Comparison of ENCODE assay signal across 20 cellular contexts in genomic region chr1:223340637-223341036, GRCh38. TPM values are rescaled to one million over a fixed set of nuclear protein-coding genes. Genes with fewer than 3 reads are reported as not detected.
DNase-seq lines count a peak whose midpoint lies in the region; ATAC-seq and TF ChIP-seq lines count a peak whose summit lies in the region.
"Had no signal": no experiment of that assay in that cellular context is flagged by ENCODE, and none has a peak within 500 bp of the region (broad histone marks: within the 10 kb centered on the region; RNA-seq: fewer than 3 reads in every experiment).

No MANE protein-coding gene starts in this region.

- ATAC-seq in left cardiac atrium (no peak), right cardiac atrium (no peak)

- no peak for TF ChIP-seq EP300 in stomach (IDR thresholded peaks at IDR 0.05)

- TF ChIP-seq CTCF in right atrium auricular region (IDR thresholded peaks at IDR 0.05) = no peak
- TF ChIP-seq CTCF in stomach (IDR thresholded peaks at IDR 0.05) = no peak
- no peak for TF ChIP-seq CTCF in osteoblast (IDR thresholded peaks at IDR 0.05; ENCODE audit: extremely low read depth, low read depth, low read length)

- no peak for TF ChIP-seq POLR2A in stomach (IDR thresholded peaks at IDR 0.05)

- H3K36me3 ChIP-seq in right atrium auricular region = no peaks in the 10 kb centered on the region
- no peaks in the 10 kb centered on the region for H3K36me3 ChIP-seq in stomach
- no peaks in the 10 kb centered on the region for H3K36me3 ChIP-seq in osteoblast (ENCODE audit: insufficient read depth, low read length)
- H3K36me3 ChIP-seq: SJCRH30 had no signal

- H3K79me2 ChIP-seq in osteoblast (ENCODE audit: insufficient read depth, low read length) = no peaks in the 10 kb centered on the region

- H2AFZ ChIP-seq in osteoblast (ENCODE audit: low read length) = no peak overlapping the region
- H2AFZ ChIP-seq: PC-9 had no signal

- 65% methylated on average over 3 of the region's 3 CpGs for WGBS in right cardiac atrium
- 21 to 53% (median 28%) methylated on average over 3 of the region's 3 CpGs for WGBS in stomach, 5 donors

- intact Hi-C loops in left cardiac atrium (cut with DNase I) = loop anchor here in 1 of 2 donors (10.0 kb wide), 1 partner anchor 206 kb away; no protein-coding TSS in a partner anchor
- intact Hi-C loops in right cardiac atrium (cut with DNase I) = no loop called here
- intact Hi-C loops in stomach (cut with DNase I; ENCODE audit: low total_unique reads) = no loop called here

- H3K4me3 ChIP-seq in right atrium auricular region (no peak overlapping the region), right cardiac atrium (ENCODE audit: low read length) (no peak overlapping the region), stomach (no peak overlapping the region), osteoblast (ENCODE audit: insufficient read depth, low read length) (no peak overlapping the region)
- H3K4me3 ChIP-seq: PC-9, SJCRH30 had no signal

- H3K9me3 ChIP-seq in right atrium auricular region (no peaks in the 10 kb centered on the region), right cardiac atrium (ENCODE audit: control insufficient read depth, low read length) (no peaks in the 10 kb centered on the region), stomach (no peaks in the 10 kb centered on the region), osteoblast (ENCODE audit: low read depth, low read length) (no peaks in the 10 kb centered on the region)
- H3K9me3 ChIP-seq: SJCRH30 had no signal

- peak; percentile 42 for DNase-seq in DMS 273 (lab: John Stamatoyannopoulos, UW; ENCODE audit: unreplicated experiment)
- DNase-seq in DMS 273 treated with DMSO at 0.1 percent for 48 hours (lab: John Stamatoyannopoulos, UW) = no peak
- no peak for DNase-seq in right atrium auricular region (ENCODE audit: low spot score)
- no peak for DNase-seq in left cardiac atrium
- no peak for DNase-seq in right cardiac atrium
- no peak for DNase-seq in stomach
- DNase-seq in activated CD4-positive, alpha-beta T cell treated with anti-CD3 and anti-CD28 coated beads, Interleukin-2, amount 50 U/mL, for 48 hours = no peak
- no peak for DNase-seq in osteoblast (ENCODE audit: insufficient read length, low spot score, missing footprints)
- DNase-seq: AML-193, COR-L47, GF-D8, H9, MM.1S, NCI-H1436 treated with DMSO at 0.1 percent for 48 hours, NCI-H2029 treated with DMSO at 0.1 percent for 48 hours, PC-9 had no signal

- H3K27me3 ChIP-seq in right atrium auricular region (no peaks in the 10 kb centered on the region), right cardiac atrium (ENCODE audit: control insufficient read depth, insufficient read depth) (no peaks in the 10 kb centered on the region), stomach (no peaks in the 10 kb centered on the region), osteoblast (ENCODE audit: insufficient read depth, low read length) (peaks cover 17% of the 10 kb centered on the region)
- H3K27me3 ChIP-seq: SJCRH30 had no signal

- no peak overlapping the region for H3K4me2 ChIP-seq in osteoblast (ENCODE audit: insufficient read depth, low read length)
- H3K4me2 ChIP-seq: PC-9 had no signal

- H3K27ac ChIP-seq in right atrium auricular region = peak overlapping the region; percentile 70 to 77
- H3K27ac ChIP-seq in right cardiac atrium (ENCODE audit: low read length) = peak overlapping the region; percentile 65
- H3K27ac ChIP-seq in stomach = peak overlapping the region in 3 of 5 donors; percentile 8 to 70 (median 43)
- no peak overlapping the region for H3K27ac ChIP-seq in osteoblast (ENCODE audit: low read depth, low read length)
- H3K27ac ChIP-seq: 22Rv1, PC-9, RWPE1, SJCRH30 had no signal

- no peaks in the 10 kb centered on the region for H4K20me1 ChIP-seq in osteoblast (ENCODE audit: insufficient read depth, low read length)

- peaks cover 0 to 71% of the 10 kb centered on the region in 2 donors for H3K4me1 ChIP-seq in right atrium auricular region
- H3K4me1 ChIP-seq in right cardiac atrium (ENCODE audit: control insufficient read depth, insufficient read depth, low read length) = peaks cover 10% of the 10 kb centered on the region
- H3K4me1 ChIP-seq in stomach = peaks cover 7 to 40% (median 25%) of the 10 kb centered on the region in 4 donors
- peaks cover 4% of the 10 kb centered on the region for H3K4me1 ChIP-seq in osteoblast (ENCODE audit: insufficient read depth, low read length)

RNA-seq across cellular contexts. Expression of gene SUSD4, which starts 23.3 kb away (rescaled TPM):
- 10 to 100 TPM in 1 of 2 donors, 1 to 10 TPM in 1; 8.9 to 17.7 TPM for total RNA-seq in right atrium auricular region
- total RNA-seq in left cardiac atrium = 10 to 100 TPM; 11.0 to 15.6 TPM
- 10 to 100 TPM; 16.7 to 81.7 (median 37.0) TPM for total RNA-seq in right cardiac atrium
- polyA plus RNA-seq in right cardiac atrium = 29.8 TPM
- total RNA-seq in stomach = 10 to 100 TPM in 2 of 5 donors, 1 to 10 TPM in 2, not detected in 1; 5.5 to 35.3 (median 11.8) TPM
- polyA plus RNA-seq in stomach = 10 to 100 TPM in 1 of 3 donors, 1 to 10 TPM in 2; 7.8 to 35.6 (median 8.1) TPM
- total RNA-seq in osteoblast = 0.29 TPM in 1 of 2 replicates, not detected in the other

RNA-seq across cellular contexts. Expression of gene CCDC185, which starts 52.6 kb away (rescaled TPM):
- total RNA-seq in right atrium auricular region (not detected), left cardiac atrium (under 1 TPM in 1 of 2 donors, not detected in 1; 0.12 TPM), right cardiac atrium (under 1 TPM in 3 of 4 donors, not detected in 1; 0.14 to 0.35 (median 0.34) TPM), stomach (not detected), osteoblast (not detected in 2 replicates)
- polyA plus RNA-seq in right cardiac atrium (0.34 TPM), stomach (not detected)
- total RNA-seq: H9, HT-29, PC-9, SJCRH30 had no signal
